Comparison of ENCODE assay signal across 1 cellular context in the genomic region with DNA sequence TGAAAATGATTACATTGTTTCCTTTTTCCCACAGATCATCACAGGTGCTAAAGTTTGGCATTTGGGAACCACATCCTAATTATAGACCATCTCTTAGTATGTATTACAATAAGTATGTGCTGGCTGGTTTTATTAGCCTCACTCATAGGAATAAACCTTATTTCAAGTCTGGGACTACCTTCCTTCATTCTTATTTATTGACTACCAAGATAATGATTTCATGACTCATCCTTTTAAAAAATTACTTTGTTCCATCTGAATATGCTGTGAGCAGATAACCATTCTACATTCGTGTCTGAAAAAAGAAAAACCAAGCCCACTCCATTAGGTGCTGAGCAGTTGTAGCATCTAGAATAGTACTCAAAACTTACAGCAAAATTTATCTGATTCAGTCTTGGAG.
A peak's percentile ranks its signal among the peaks of the same experiment; 100 is the strongest.
TF ChIP-seq lines count a peak whose summit lies in the region.

No MANE protein-coding gene starts in this region.

TF ChIP-seq in HEK293, 187 proteins besides CTCF, POLR2A, EP300 and RAD21 (continued from another document):
- TF ChIP-seq, protein P1, sequence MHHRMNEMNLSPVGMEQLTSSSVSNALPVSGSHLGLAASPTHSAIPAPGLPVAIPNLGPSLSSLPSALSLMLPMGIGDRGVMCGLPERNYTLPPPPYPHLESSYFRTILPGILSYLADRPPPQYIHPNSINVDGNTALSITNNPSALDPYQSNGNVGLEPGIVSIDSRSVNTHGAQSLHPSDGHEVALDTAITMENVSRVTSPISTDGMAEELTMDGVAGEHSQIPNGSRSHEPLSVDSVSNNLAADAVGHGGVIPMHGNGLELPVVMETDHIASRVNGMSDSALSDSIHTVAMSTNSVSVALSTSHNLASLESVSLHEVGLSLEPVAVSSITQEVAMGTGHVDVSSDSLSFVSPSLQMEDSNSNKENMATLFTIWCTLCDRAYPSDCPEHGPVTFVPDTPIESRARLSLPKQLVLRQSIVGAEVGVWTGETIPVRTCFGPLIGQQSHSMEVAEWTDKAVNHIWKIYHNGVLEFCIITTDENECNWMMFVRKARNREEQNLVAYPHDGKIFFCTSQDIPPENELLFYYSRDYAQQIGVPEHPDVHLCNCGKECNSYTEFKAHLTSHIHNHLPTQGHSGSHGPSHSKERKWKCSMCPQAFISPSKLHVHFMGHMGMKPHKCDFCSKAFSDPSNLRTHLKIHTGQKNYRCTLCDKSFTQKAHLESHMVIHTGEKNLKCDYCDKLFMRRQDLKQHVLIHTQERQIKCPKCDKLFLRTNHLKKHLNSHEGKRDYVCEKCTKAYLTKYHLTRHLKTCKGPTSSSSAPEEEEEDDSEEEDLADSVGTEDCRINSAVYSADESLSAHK (tag by site-specific recombination; IDR thresholded peaks at IDR 0.05), result no peak
- TF ChIP-seq HOXC10 (CRISPR knock-in tag; IDR thresholded peaks at IDR 0.05) (no peak), ZNF473 (tag by site-specific recombination; IDR thresholded peaks at IDR 0.05) (no peak), ZNF518A (tag by site-specific recombination; conservative IDR thresholded peaks at IDR 0.05; ENCODE audit: low read depth) (no peak)
- TF ChIP-seq, protein P2, sequence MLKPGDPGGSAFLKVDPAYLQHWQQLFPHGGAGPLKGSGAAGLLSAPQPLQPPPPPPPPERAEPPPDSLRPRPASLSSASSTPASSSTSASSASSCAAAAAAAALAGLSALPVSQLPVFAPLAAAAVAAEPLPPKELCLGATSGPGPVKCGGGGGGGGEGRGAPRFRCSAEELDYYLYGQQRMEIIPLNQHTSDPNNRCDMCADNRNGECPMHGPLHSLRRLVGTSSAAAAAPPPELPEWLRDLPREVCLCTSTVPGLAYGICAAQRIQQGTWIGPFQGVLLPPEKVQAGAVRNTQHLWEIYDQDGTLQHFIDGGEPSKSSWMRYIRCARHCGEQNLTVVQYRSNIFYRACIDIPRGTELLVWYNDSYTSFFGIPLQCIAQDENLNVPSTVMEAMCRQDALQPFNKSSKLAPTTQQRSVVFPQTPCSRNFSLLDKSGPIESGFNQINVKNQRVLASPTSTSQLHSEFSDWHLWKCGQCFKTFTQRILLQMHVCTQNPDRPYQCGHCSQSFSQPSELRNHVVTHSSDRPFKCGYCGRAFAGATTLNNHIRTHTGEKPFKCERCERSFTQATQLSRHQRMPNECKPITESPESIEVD (tag by site-specific recombination; IDR thresholded peaks at IDR 0.05), result peak; percentile 54; the same call in 1 of the 2 replicates
